Comparison of ENCODE assay signal across 8 cellular contexts in genomic region chr10:31759124-31759798, GRCh38.
DNase-seq lines count a peak whose midpoint lies in the region; ATAC-seq and TF ChIP-seq lines count a peak whose summit lies in the region.

No MANE protein-coding gene starts in this region.

- CTCF ChIA-PET in Panc1 (lab: Charles Lee) = no interaction called here

- H3K4me3 Mint-ChIP-seq in activated naive CD4-positive, alpha-beta T cell treated with anti-CD3 and anti-CD28 coated beads, Interleukin-2, amount 50 U/mL, for 24 hours = peak overlapping the region; percentile 93

- 2 to 11% (median 2%) methylated on average over 30 to 36 of the region's 36 CpGs for WGBS in psoas muscle, 3 donors

- H3K9me3 ChIP-seq in Panc1 (ENCODE audit: control insufficient read depth, insufficient read depth, low read depth, low read length) (no peaks in the 10 kb centered on the region), psoas muscle (no peaks in the 10 kb centered on the region)

- H3K27ac ChIP-seq in Panc1 (ENCODE audit: low read length) (peak overlapping the region; percentile 93), psoas muscle (peak overlapping the region; percentile 98)

- POLR2A ChIA-PET in Panc1 (lab: Charles Lee) = no interaction called here

- TF ChIP-seq CTCF in Panc1 (IDR thresholded peaks at IDR 0.05) = no peak
- no peak for TF ChIP-seq CTCF in psoas muscle (IDR thresholded peaks at IDR 0.05)

- no peaks in the 10 kb centered on the region for H3K27me3 Mint-ChIP-seq in activated naive CD4-positive, alpha-beta T cell treated with anti-CD3 and anti-CD28 coated beads, Interleukin-2, amount 50 U/mL, for 24 hours

- H3K4me1 ChIP-seq in Panc1 (ENCODE audit: control insufficient read depth, insufficient read depth, low read length) (peaks cover 51% of the 10 kb centered on the region), psoas muscle (peaks cover 36% of the 10 kb centered on the region)

- no peaks in the 10 kb centered on the region for H3K36me3 ChIP-seq in Panc1 (ENCODE audit: control insufficient read depth, insufficient read depth, low read length)
- H3K36me3 ChIP-seq in psoas muscle (ENCODE audit: insufficient read depth in 1 of 2, low read depth in 1 of 2) = no peaks in the 10 kb centered on the region

- intact Hi-C loops in Panc1 (cut with micrococcal nuclease; ENCODE audit: unreplicated experiment) (no loop called here), left cardiac atrium (cut with DNase I) (loop anchor here in 1 of 2 donors (2.0 kb wide), 1 partner anchor 60 kb away; no protein-coding TSS in a partner anchor), psoas muscle (cut with DNase I) (loop anchor here (5.0 kb wide), 2 partner anchors 52 to 157 kb away; no protein-coding TSS in a partner anchor)

- H3K4me3 ChIP-seq in Panc1 (ENCODE audit: low read depth in 2 of 2, low read length in 2 of 2) (peak overlapping the region; percentile 70 to 73), psoas muscle (peak overlapping the region; percentile 92)

- H3K27ac Mint-ChIP-seq in activated naive CD4-positive, alpha-beta T cell treated with anti-CD3 and anti-CD28 coated beads, Interleukin-2, amount 50 U/mL, for 24 hours = peak overlapping the region; percentile 99

- H3K27me3 ChIP-seq in Panc1 (ENCODE audit: control insufficient read depth, insufficient read depth, low read length) = no peaks in the 10 kb centered on the region
- no peaks in the 10 kb centered on the region for H3K27me3 ChIP-seq in psoas muscle (ENCODE audit: insufficient read depth in 3 of 3, low read length in 2 of 3)

- in situ Hi-C loops in Panc1 (cut with HindIII; ENCODE audit: low pct_unique_long_range_greater_than_20kb, low sequenced_read_pairs) = no loop called here

- no peaks in the 10 kb centered on the region for H3K9me3 Mint-ChIP-seq in activated naive CD4-positive, alpha-beta T cell treated with anti-CD3 and anti-CD28 coated beads, Interleukin-2, amount 50 U/mL, for 24 hours

- BruUV-seq in Panc1 (replicated peaks; lab: Mats Ljungman, UMichigan) = no TSS peak

- DNase-seq in DMS153 (lab: John Stamatoyannopoulos, UW) = peak; percentile 10
- no peak for DNase-seq in DMS153 treated with DMSO at 0.1 percent for 48 hours (lab: John Stamatoyannopoulos, UW; ENCODE audit: unreplicated experiment)
- no peak for DNase-seq in Panc1 (ENCODE audit: low read depth, low spot score)
- DNase-seq in left cardiac atrium = peak; percentile 75
- DNase-seq in psoas muscle = peak; percentile 60 to 71

- peaks cover 1% of the 10 kb centered on the region for H3K36me3 Mint-ChIP-seq in activated naive CD4-positive, alpha-beta T cell treated with anti-CD3 and anti-CD28 coated beads, Interleukin-2, amount 50 U/mL, for 24 hours

- H3K4me1 Mint-ChIP-seq in activated naive CD4-positive, alpha-beta T cell treated with anti-CD3 and anti-CD28 coated beads, Interleukin-2, amount 50 U/mL, for 24 hours = peaks cover 16% of the 10 kb centered on the region

- ATAC-seq in Panc1 (no peak), left cardiac atrium (peak; percentile 9 to 22), psoas muscle (peak; percentile 23 to 47 (median 28)), GM19351 (IDR thresholded peaks at IDR 0.05; ENCODE audit: unreplicated experiment) (no peak), HG03565 (IDR thresholded peaks at IDR 0.05; ENCODE audit: unreplicated experiment) (no peak)

Comparison
In these comparisons a context has a peak if more than half of its experiments do, and no peak if none do; other contexts are left out.
1. DNase-seq: peak in DMS153 (single experiment), left cardiac atrium (single experiment) and psoas muscle (2 of 2); none in DMS153 treated with DMSO at 0.1 percent for 48 hours (single experiment) and Panc1 (single experiment).
2. ATAC-seq: peak in left cardiac atrium (2 of 2) and psoas muscle (4 of 4); none in Panc1 (single experiment), GM19351 (single experiment) and HG03565 (single experiment).